ENCODE assay signal across 12 cellular contexts in the genomic region with DNA sequence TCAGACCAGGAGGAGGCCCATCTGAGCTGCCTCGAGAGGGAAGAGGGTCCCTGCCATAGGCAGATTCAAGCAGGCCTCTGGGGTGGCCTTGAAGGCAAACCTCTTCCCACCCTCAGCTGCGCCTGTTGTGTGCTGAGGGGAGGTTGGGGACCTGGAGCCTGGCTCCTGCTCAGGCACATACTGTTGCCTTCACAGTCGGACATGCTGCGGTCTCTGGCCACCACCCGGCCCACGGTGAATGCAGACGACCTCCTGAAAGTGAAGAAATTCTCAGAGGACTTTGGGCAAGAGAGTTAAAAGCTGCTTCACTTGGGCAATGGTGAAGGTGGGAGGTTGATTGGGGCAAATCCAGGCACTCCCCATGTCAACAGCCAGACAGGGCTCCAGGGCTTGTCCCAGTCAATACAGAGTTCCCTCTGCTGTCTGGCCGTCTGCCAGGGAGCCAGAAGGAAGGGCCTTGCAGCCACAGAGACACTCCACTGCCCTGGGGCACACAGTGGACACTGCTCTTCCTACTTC. TPM values are rescaled to one million over a fixed set of nuclear protein-coding genes. Genes with fewer than 3 reads are reported as not detected.
A peak's percentile ranks its signal among the peaks of the same experiment; 100 is the strongest.
DNase-seq lines count a peak whose midpoint lies in the region; ATAC-seq, FAIRE-seq and TF ChIP-seq lines count a peak whose summit lies in the region.
"Had no signal": no experiment of that assay in that cellular context is flagged by ENCODE, and none has a peak within 500 bp of the region (broad histone marks: within the 10 kb centered on the region; RNA-seq: fewer than 3 reads in every experiment).

No MANE protein-coding gene starts in this region.

- H3K4ac ChIP-seq in H1 (replicated peaks; ENCODE audit: insufficient read length, low read depth, low read length) = no peak overlapping the region

- no peak overlapping the region for H3K4me3 ChIP-seq in H1 (ENCODE audit: extremely low read depth in 1 of 4, insufficient read depth in 2 of 4, low read depth in 3 of 4, low read length in 4 of 4)
- H3K4me3 ChIP-seq: skin epidermis had no signal

- no peak for DNase-seq in H1 (ENCODE audit: low read depth in 1 of 2, low spot score in 2 of 2)
- DNase-seq in omental fat pad (ENCODE audit: low spot score) = no peak
- no peak for DNase-seq in activated CD4-positive, CD25-positive, alpha-beta regulatory T cell (lab: John Stamatoyannopoulos, UW)
- DNase-seq in effector memory CD8-positive, alpha-beta T cell = no peak
- DNase-seq in GM12891 (ENCODE audit: insufficient read length, low spot score) = no peak
- DNase-seq in NCI-H1105 (lab: John Stamatoyannopoulos, UW) = no peak
- DNase-seq: NCI-H187 treated with DMSO at 0.1 percent for 48 hours had no signal

- H2BK20ac ChIP-seq in H1 (ENCODE audit: low read length) = no peak overlapping the region

- no peak overlapping the region for H3K4me2 ChIP-seq in H1 (ENCODE audit: insufficient read depth in 1 of 2, low read depth in 2 of 2, low read length in 2 of 2)

- peaks cover 4 to 58% of the 10 kb centered on the region in 2 experiments for H3K79me2 ChIP-seq in H1 (ENCODE audit: control insufficient read depth in 1 of 2, insufficient read depth in 2 of 2, low read length in 2 of 2)

- FAIRE-seq in H1 (lab: Jason Lieb, UNC) (no peak), GM12891 (lab: Jason Lieb, UNC) (no peak)

- H3K18ac ChIP-seq in H1 (ENCODE audit: extremely low read depth, low read length) = no peak overlapping the region

- peak; percentile 27 for TF ChIP-seq POLR2A in GM18505 (IDR thresholded peaks at IDR 0.05; ENCODE audit: borderline replicate concordance, extremely low read depth, insufficient read depth, insufficient read length)
- TF ChIP-seq POLR2A in H1 (IDR thresholded peaks at IDR 0.05; ENCODE audit: control extremely low read depth in 1 of 2, low read depth in 2 of 2, low read length in 2 of 2) = 0 out of 3 replicates have a peak, but pooled peaks of 1 of the 2 experiments have one; percentile 48
- no peak; the same call in 1 of the 2 replicates for TF ChIP-seq POLR2A in GM12891 (IDR thresholded peaks at IDR 0.05; ENCODE audit: low read depth, low read length)

- no peaks in the 10 kb centered on the region for H3K9me3 Mint-ChIP-seq in effector memory CD8-positive, alpha-beta T cell
- H3K9me3 Mint-ChIP-seq: CD8-positive, alpha-beta T cell had no signal

- no peak overlapping the region for H4K91ac ChIP-seq in H1 (replicated peaks; ENCODE audit: insufficient read length, low read length)

- no peak overlapping the region for H2BK5ac ChIP-seq in H1 (ENCODE audit: low read depth, low read length)

- H3K4me1 ChIP-seq in H1 (replicated peaks in 1 of 4; ENCODE audit: control insufficient read depth in 3 of 4, insufficient read depth in 4 of 4, low read length in 3 of 4) = peaks cover 5 to 9% (median 7%) of the 10 kb centered on the region in 4 experiments

- H3K23ac ChIP-seq in H1 (ENCODE audit: insufficient read length) = no peak overlapping the region

- no peak overlapping the region for H2AFZ ChIP-seq in H1 (ENCODE audit: low read length)

- H3K56ac ChIP-seq in H1 (replicated peaks; ENCODE audit: insufficient read length, low read depth, low read length) = no peak overlapping the region

- no peak for TF ChIP-seq EP300 in H1 (IDR thresholded peaks at IDR 0.05; ENCODE audit: borderline replicate concordance in 1 of 2, low read depth in 2 of 2, low read length in 2 of 2)

- H2AK5ac ChIP-seq in H1 (ENCODE audit: low read depth, low read length) = no peak overlapping the region

- H3K36me3 ChIP-seq in H1 (ENCODE audit: control insufficient read depth in 2 of 4, insufficient read depth in 4 of 4, low read length in 3 of 4) = peaks cover 25 to 93% (median 53%) of the 10 kb centered on the region in 4 experiments

- TF ChIP-seq RAD21 in H1 (IDR thresholded peaks at IDR 0.05 in 1 of 2, conservative IDR thresholded peaks at IDR 0.05 in 1 of 2; ENCODE audit: low read depth in 2 of 2, low read length in 2 of 2) = no peak

- CTCF ChIA-PET in H1 (lab: Charles Lee; ENCODE audit: partially characterized antibody) = interaction anchor here (0.6 to 3.4 kb wide), 3 partner anchors 15 to 1110 kb away, joined by 3 to 10 read pairs (median 3); a partner anchor contains a TSS

- no peak overlapping the region for H2BK12ac ChIP-seq in H1 (ENCODE audit: low read depth, low read length)

- H2BK15ac ChIP-seq in H1 (ENCODE audit: low read length) = no peak overlapping the region

- TF ChIP-seq CTCF in 22Rv1 (IDR thresholded peaks at IDR 0.05) (no peak), H1 (IDR thresholded peaks at IDR 0.05; ENCODE audit: control extremely low read depth in 1 of 3, insufficient read depth in 1 of 3, low read depth in 1 of 3, low read length in 3 of 3) (no peak), omental fat pad (IDR thresholded peaks at IDR 0.05) (no peak)

- peaks cover 16% of the 10 kb centered on the region for H3K79me1 ChIP-seq in H1 (ENCODE audit: low read depth, low read length)

- H4K20me1 ChIP-seq in H1 (replicated peaks in 1 of 2; ENCODE audit: control insufficient read depth in 1 of 2, insufficient read depth in 2 of 2, low read length in 2 of 2) = peaks cover 13 to 41% of the 10 kb centered on the region in 2 experiments

- H3K4me3 Mint-ChIP-seq in effector memory CD8-positive, alpha-beta T cell = no peak overlapping the region
- H3K4me3 Mint-ChIP-seq: CD8-positive, alpha-beta T cell had no signal

- H3K9me3 ChIP-seq in H1 (ENCODE audit: insufficient read depth in 2 of 2, low read depth in 1 of 2, low read length in 1 of 2) = no peaks in the 10 kb centered on the region

- H2BK120ac ChIP-seq in H1 (replicated peaks; ENCODE audit: low read depth, low read length) = no peak overlapping the region

- peaks cover 3% of the 10 kb centered on the region; the same call in 1 of the 2 replicates for H3K23me2 ChIP-seq in H1 (ENCODE audit: low read depth, low read length)

- H3K27me3 Mint-ChIP-seq in effector memory CD8-positive, alpha-beta T cell = no peaks in the 10 kb centered on the region

- H3K9ac ChIP-seq in H1 (replicated peaks in 1 of 4; ENCODE audit: extremely low read depth in 1 of 4, low read depth in 3 of 4, low read length in 3 of 4) = no peak overlapping the region; a peak in 1 of 7 replicates

- H3K36me3 Mint-ChIP-seq in effector memory CD8-positive, alpha-beta T cell (ENCODE audit: insufficient read depth) = peaks cover 65% of the 10 kb centered on the region

- H4K8ac ChIP-seq in H1 (ENCODE audit: extremely low read depth, insufficient read depth, low read length) = no peak overlapping the region; the same call in 1 of the 2 replicates

- peak overlapping the region; percentile 20 for H3K27ac ChIP-seq in 22Rv1
- H3K27ac ChIP-seq in H1 (ENCODE audit: low read depth, low read length) = no peak overlapping the region
- H3K27ac ChIP-seq: skin epidermis had no signal

- no peaks in the 10 kb centered on the region for H3K27me3 ChIP-seq in H1 (replicated peaks in 1 of 4; ENCODE audit: control insufficient read depth in 3 of 4, extremely low read depth in 1 of 4, insufficient read depth in 3 of 4, low read length in 3 of 4)

- no peak overlapping the region for H3K14ac ChIP-seq in H1 (ENCODE audit: insufficient read length)

- peaks cover 21 to 30% of the 10 kb centered on the region in 2 donors for H3K4me1 Mint-ChIP-seq in effector memory CD8-positive, alpha-beta T cell (ENCODE audit: low read depth in 2 of 2)

- ATAC-seq in GM18505 (IDR thresholded peaks at IDR 0.05; ENCODE audit: unreplicated experiment) = no peak
- ATAC-seq in omental fat pad (ENCODE audit: low FRiP score) = peak; percentile 35
- no peak for ATAC-seq in effector memory CD8-positive, alpha-beta T cell (replicated peaks)
- ATAC-seq: CD8-positive, alpha-beta T cell; Panc1 had no signal

- peak overlapping the region in 1 of 2 donors; percentile 35 for H3K27ac Mint-ChIP-seq in effector memory CD8-positive, alpha-beta T cell
- H3K27ac Mint-ChIP-seq: CD8-positive, alpha-beta T cell had no signal

- POLR2A ChIA-PET in H1 (lab: Charles Lee; ENCODE audit: partially characterized antibody) = interaction anchor here (24.8 to 29.8 kb wide), 2 partner anchors 3 to 13 kb away, joined by 497 read pairs; a partner anchor contains a TSS

- WGBS in H1 (ENCODE audit: extremely low coverage in 1 of 2, insufficient coverage in 1 of 2, insufficient read length in 1 of 2, insufficient replicate concordance in 2 of 2, low coverage in 1 of 2, low lambda C conversion rate in 2 of 2, missing lambda C conversion rate in 1 of 2), 2 experiments = 93% methylated on average over 8 of the region's 8 CpGs; no CpG with 5 or more reads in 1 of the 2 experiments

- H4K5ac ChIP-seq in H1 (ENCODE audit: insufficient read length, low read depth, low read length) = no peak overlapping the region

RNA-seq across cellular contexts. Expression of a gene that starts 6.3 kb away (rescaled TPM):
- 23.6 and 23.9 TPM in 2 replicates for total RNA-seq in H1 (2021; fragmentation: NEBNext Ultra II Directional; extraction: Animal tissue kit (Norgen Biotek cat#: 25700))
- polyA plus RNA-seq in H1 (2011; rRNA removed) = 17.7 and 19.3 TPM in 2 replicates
- 24.1 TPM for polyA plus RNA-seq in H1 (2011; cell fraction: cytosol; rRNA removed)
- polyA plus RNA-seq in H1 (2011; cell fraction: nucleus; rRNA removed) = 14.3 TPM
- 3.7 to 14.4 TPM (median 11.4 TPM) in 4 replicates for polyA plus RNA-seq in H1 (2012, experiment 1 of 2)
- polyA plus RNA-seq in H1 (2012, experiment 2 of 2) = 6.7 TPM
- 14.2 TPM for polyA plus RNA-seq in H1 (2013, experiment 1 of 2)
- polyA plus RNA-seq in H1 (2013, experiment 2 of 2) = 14.9 TPM
- 2.4 and 3.7 TPM in 2 replicates for polyA minus RNA-seq in H1 (2011; rRNA and poly(A)+ RNA removed)
- polyA minus RNA-seq in H1 (2011; cell fraction: cytosol; rRNA and poly(A)+ RNA removed) = 9.5 TPM
- 17.2 TPM for polyA minus RNA-seq in H1 (2011; cell fraction: nucleus; rRNA and poly(A)+ RNA removed)
- 10 to 100 TPM; 12.8 to 25.0 (median 19.1) TPM for total RNA-seq in omental fat pad
- polyA plus RNA-seq in GM12891 (2012; ENCODE audit: low read depth, missing spikeins) = 9.6 TPM

RNA-seq across cellular contexts. Expression of a gene that starts 12.9 kb away (rescaled TPM):
- 24.1 and 26.6 TPM in 2 replicates for total RNA-seq in H1 (2021; fragmentation: NEBNext Ultra II Directional; extraction: Animal tissue kit (Norgen Biotek cat#: 25700))
- 14.1 and 19.0 TPM in 2 replicates for polyA plus RNA-seq in H1 (2011; rRNA removed)
- polyA plus RNA-seq in H1 (2011; cell fraction: cytosol; rRNA removed) = 17.5 TPM
- polyA plus RNA-seq in H1 (2011; cell fraction: nucleus; rRNA removed) = 44.3 TPM
- polyA plus RNA-seq in H1 (2012, experiment 1 of 2) = 40.5 to 48.2 TPM (median 43.7 TPM) in 4 replicates
- polyA plus RNA-seq in H1 (2012, experiment 2 of 2) = 35.4 TPM
- 29.0 TPM for polyA plus RNA-seq in H1 (2013, experiment 1 of 2)
- polyA plus RNA-seq in H1 (2013, experiment 2 of 2) = 28.7 TPM
- 10.6 and 15.4 TPM in 2 replicates for polyA minus RNA-seq in H1 (2011; rRNA and poly(A)+ RNA removed)
- 7.6 TPM for polyA minus RNA-seq in H1 (2011; cell fraction: cytosol; rRNA and poly(A)+ RNA removed)
- 18.0 TPM for polyA minus RNA-seq in H1 (2011; cell fraction: nucleus; rRNA and poly(A)+ RNA removed)
- total RNA-seq in omental fat pad = 10 to 100 TPM; 26.6 to 39.0 (median 34.1) TPM
- polyA plus RNA-seq in GM12891 (2012; ENCODE audit: low read depth, missing spikeins) = 22.4 TPM

RNA-seq across cellular contexts. Expression of a gene that starts 15.3 kb away (rescaled TPM):
- total RNA-seq in H1 (2021; fragmentation: NEBNext Ultra II Directional; extraction: Animal tissue kit (Norgen Biotek cat#: 25700)) = 55.4 and 55.6 TPM in 2 replicates
- 49.1 and 60.9 TPM in 2 replicates for polyA plus RNA-seq in H1 (2011; rRNA removed)
- 51.7 TPM for polyA plus RNA-seq in H1 (2011; cell fraction: cytosol; rRNA removed)
- polyA plus RNA-seq in H1 (2011; cell fraction: nucleus; rRNA removed) = 66.6 TPM
- polyA plus RNA-seq in H1 (2012, experiment 1 of 2) = 32.4 to 36.9 TPM (median 34.4 TPM) in 4 replicates
- polyA plus RNA-seq in H1 (2012, experiment 2 of 2) = 41.0 TPM
- polyA plus RNA-seq in H1 (2013, experiment 1 of 2) = 32.4 TPM
- polyA plus RNA-seq in H1 (2013, experiment 2 of 2) = 29.5 TPM
- 76.0 and 83.9 TPM in 2 replicates for polyA minus RNA-seq in H1 (2011; rRNA and poly(A)+ RNA removed)
- polyA minus RNA-seq in H1 (2011; cell fraction: cytosol; rRNA and poly(A)+ RNA removed) = 39.5 TPM
- 70.1 TPM for polyA minus RNA-seq in H1 (2011; cell fraction: nucleus; rRNA and poly(A)+ RNA removed)
- total RNA-seq in omental fat pad = 10 to 100 TPM; 26.8 to 50.6 (median 39.4) TPM
- polyA plus RNA-seq in GM12891 (2012; ENCODE audit: low read depth, missing spikeins) = 14.3 TPM

RNA-seq across cellular contexts. Expression of a gene that starts 15.5 kb away (rescaled TPM):
- 52.1 and 52.2 TPM in 2 replicates for total RNA-seq in H1 (2021; fragmentation: NEBNext Ultra II Directional; extraction: Animal tissue kit (Norgen Biotek cat#: 25700))
- polyA plus RNA-seq in H1 (2011; rRNA removed) = 10.5 and 14.5 TPM in 2 replicates
- 19.2 TPM for polyA plus RNA-seq in H1 (2011; cell fraction: cytosol; rRNA removed)
- polyA plus RNA-seq in H1 (2011; cell fraction: nucleus; rRNA removed) = 6.5 TPM
- 24.2 to 41.0 TPM (median 29.1 TPM) in 4 replicates for polyA plus RNA-seq in H1 (2012, experiment 1 of 2)
- 7.5 TPM for polyA plus RNA-seq in H1 (2012, experiment 2 of 2)
- 39.7 TPM for polyA plus RNA-seq in H1 (2013, experiment 1 of 2)
- 40.2 TPM for polyA plus RNA-seq in H1 (2013, experiment 2 of 2)
- polyA minus RNA-seq in H1 (2011; rRNA and poly(A)+ RNA removed) = 17.8 and 26.5 TPM in 2 replicates
- polyA minus RNA-seq in H1 (2011; cell fraction: cytosol; rRNA and poly(A)+ RNA removed) = 11.9 TPM
- polyA minus RNA-seq in H1 (2011; cell fraction: nucleus; rRNA and poly(A)+ RNA removed) = 19.7 TPM
- 10 to 100 TPM; 14.7 to 56.8 (median 17.1) TPM for total RNA-seq in omental fat pad
- polyA plus RNA-seq in GM12891 (2012; ENCODE audit: low read depth, missing spikeins) = 26.6 TPM

RNA-seq across cellular contexts. Expression of a gene that starts 27.5 kb away (rescaled TPM):
- total RNA-seq in H1 (2021; fragmentation: NEBNext Ultra II Directional; extraction: Animal tissue kit (Norgen Biotek cat#: 25700)) = 0.94 TPM in 1 of 2 replicates, not detected in the other
- not detected in 2 replicates for polyA plus RNA-seq in H1 (2011; rRNA removed)
- polyA plus RNA-seq in H1 (2011; cell fraction: cytosol; rRNA removed) = not detected
- polyA plus RNA-seq in H1 (2011; cell fraction: nucleus; rRNA removed) = 0.13 TPM
- 0.29 to 0.83 TPM (median 0.65 TPM) in 3 of 4 replicates, not detected in the other for polyA plus RNA-seq in H1 (2012, experiment 1 of 2)
- polyA plus RNA-seq in H1 (2012, experiment 2 of 2) = not detected
- polyA plus RNA-seq in H1 (2013, experiment 1 of 2) = not detected
- polyA plus RNA-seq in H1 (2013, experiment 2 of 2) = 0.07 TPM
- not detected in 2 replicates for polyA minus RNA-seq in H1 (2011; rRNA and poly(A)+ RNA removed)
- not detected for polyA minus RNA-seq in H1 (2011; cell fraction: cytosol; rRNA and poly(A)+ RNA removed)
- polyA minus RNA-seq in H1 (2011; cell fraction: nucleus; rRNA and poly(A)+ RNA removed) = not detected
- not detected for total RNA-seq in omental fat pad
- polyA plus RNA-seq in GM12891 (2012; ENCODE audit: low read depth, missing spikeins) = 0.71 TPM
